ENCODE assay signal across 1 cellular context in genomic region chr2:63465633-63466032, GRCh38.
TF ChIP-seq lines count a peak whose summit lies in the region.

No MANE protein-coding gene starts in this region.

TF ChIP-seq in SK-N-SH, 30 proteins besides CTCF, POLR2A, EP300 and RAD21:
- TF ChIP-seq TCF12 (IDR thresholded peaks at IDR 0.05) (0 out of 2 replicates have a peak, but pooled peaks have one; percentile 18), PBX3 (IDR thresholded peaks at IDR 0.05) (no peak)
TF ChIP-seq in SK-N-SH: peak in this region for 1.
